1 cellular context compared by ENCODE assay signal in the genomic region with DNA sequence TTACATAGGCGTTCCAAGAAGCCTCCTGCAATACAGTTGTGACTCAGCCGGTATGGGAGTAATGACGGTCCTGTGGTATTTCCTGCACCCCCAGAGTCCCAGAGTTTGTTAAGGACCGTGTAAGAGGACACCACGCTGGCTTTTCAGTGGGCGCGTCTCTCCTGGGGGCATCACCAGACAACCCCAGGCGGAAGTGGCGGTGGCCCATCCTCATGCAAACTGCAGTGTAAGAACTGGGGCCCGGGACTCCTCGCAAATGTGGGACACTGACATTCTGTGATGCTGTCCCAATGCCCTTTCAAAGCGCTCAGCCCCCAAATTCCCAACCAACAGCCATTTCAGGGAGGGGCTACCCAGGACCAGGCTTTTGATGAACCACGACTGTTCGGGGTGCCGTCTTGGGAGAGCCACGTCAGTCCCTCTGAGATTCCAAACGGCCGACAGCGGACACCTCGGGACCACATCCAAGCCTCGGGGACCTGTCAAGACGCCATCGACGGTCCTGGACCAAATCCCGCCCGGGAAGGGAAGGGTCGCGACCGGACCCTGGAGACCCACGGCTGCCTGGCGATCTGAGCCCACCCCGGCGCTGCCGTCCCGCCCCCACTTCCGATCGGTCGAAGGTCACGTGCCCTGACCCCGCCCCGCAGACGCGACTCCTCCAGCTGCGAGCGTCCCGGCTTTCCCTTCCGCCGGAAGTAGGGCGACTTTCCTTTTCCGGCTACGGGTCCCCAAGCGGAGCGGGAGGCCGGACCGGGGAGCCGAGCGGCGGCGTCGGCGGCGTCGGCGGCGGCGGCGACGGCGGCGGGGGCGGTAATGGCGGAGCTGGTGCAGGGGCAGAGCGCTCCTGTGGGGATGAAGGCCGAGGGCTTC.
TF ChIP-seq lines count a peak whose summit lies in the region.

A gene with protein sequence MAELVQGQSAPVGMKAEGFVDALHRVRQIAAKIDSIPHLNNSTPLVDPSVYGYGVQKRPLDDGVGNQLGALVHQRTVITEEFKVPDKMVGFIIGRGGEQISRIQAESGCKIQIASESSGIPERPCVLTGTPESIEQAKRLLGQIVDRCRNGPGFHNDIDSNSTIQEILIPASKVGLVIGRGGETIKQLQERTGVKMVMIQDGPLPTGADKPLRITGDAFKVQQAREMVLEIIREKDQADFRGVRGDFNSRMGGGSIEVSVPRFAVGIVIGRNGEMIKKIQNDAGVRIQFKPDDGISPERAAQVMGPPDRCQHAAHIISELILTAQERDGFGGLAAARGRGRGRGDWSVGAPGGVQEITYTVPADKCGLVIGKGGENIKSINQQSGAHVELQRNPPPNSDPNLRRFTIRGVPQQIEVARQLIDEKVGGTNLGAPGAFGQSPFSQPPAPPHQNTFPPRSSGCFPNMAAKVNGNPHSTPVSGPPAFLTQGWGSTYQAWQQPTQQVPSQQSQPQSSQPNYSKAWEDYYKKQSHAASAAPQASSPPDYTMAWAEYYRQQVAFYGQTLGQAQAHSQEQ (plus strand): TSS at position 713 of the 873 bp plus-strand sequence. CDS start 104 bp downstream, at position 817.

TF ChIP-seq in K562, 482 proteins besides CTCF, POLR2A, EP300 and RAD21 (continued from another document and continues in another):
- TF ChIP-seq, protein P1, sequence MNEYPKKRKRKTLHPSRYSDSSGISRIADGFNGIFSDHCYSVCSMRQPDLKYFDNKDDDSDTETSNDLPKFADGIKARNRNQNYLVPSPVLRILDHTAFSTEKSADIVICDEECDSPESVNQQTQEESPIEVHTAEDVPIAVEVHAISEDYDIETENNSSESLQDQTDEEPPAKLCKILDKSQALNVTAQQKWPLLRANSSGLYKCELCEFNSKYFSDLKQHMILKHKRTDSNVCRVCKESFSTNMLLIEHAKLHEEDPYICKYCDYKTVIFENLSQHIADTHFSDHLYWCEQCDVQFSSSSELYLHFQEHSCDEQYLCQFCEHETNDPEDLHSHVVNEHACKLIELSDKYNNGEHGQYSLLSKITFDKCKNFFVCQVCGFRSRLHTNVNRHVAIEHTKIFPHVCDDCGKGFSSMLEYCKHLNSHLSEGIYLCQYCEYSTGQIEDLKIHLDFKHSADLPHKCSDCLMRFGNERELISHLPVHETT (CRISPR knock-in tag; conservative IDR thresholded peaks at IDR 0.05 in 1 of 2, IDR thresholded peaks at IDR 0.05 in 1 of 2): peak in 1 of 2 experiments; percentile 96; a peak in 2 of 4 replicates
- peak; percentile 86 for TF ChIP-seq ETV5 (CRISPR knock-in tag; IDR thresholded peaks at IDR 0.05; ENCODE audit: low read depth)
- TF ChIP-seq ZNF79 (CRISPR knock-in tag; IDR thresholded peaks at IDR 0.05; ENCODE audit: low read depth): no peak
- TF ChIP-seq, protein P2, sequence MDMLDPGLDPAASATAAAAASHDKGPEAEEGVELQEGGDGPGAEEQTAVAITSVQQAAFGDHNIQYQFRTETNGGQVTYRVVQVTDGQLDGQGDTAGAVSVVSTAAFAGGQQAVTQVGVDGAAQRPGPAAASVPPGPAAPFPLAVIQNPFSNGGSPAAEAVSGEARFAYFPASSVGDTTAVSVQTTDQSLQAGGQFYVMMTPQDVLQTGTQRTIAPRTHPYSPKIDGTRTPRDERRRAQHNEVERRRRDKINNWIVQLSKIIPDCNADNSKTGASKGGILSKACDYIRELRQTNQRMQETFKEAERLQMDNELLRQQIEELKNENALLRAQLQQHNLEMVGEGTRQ (CRISPR knock-in tag; IDR thresholded peaks at IDR 0.05): peak; percentile 98
- TF ChIP-seq ZNF253 (CRISPR knock-in tag; conservative IDR thresholded peaks at IDR 0.05): no peak
- no peak for TF ChIP-seq MIER1 (IDR thresholded peaks at IDR 0.05; ENCODE audit: low read depth)
- no peak for TF ChIP-seq BRCA1 (IDR thresholded peaks at IDR 0.05)
- no peak for TF ChIP-seq BRCA1 (CRISPR knock-in tag; IDR thresholded peaks at IDR 0.05)
- TF ChIP-seq KAT7 (CRISPR knock-in tag; IDR thresholded peaks at IDR 0.05; ENCODE audit: borderline replicate concordance): peak; percentile 95; the same call in 1 of the 2 replicates
- TF ChIP-seq NFE2 (IDR thresholded peaks at IDR 0.05; ENCODE audit: low read depth): peak; percentile 38; the same call in 1 of the 2 replicates
- TF ChIP-seq, protein P3, sequence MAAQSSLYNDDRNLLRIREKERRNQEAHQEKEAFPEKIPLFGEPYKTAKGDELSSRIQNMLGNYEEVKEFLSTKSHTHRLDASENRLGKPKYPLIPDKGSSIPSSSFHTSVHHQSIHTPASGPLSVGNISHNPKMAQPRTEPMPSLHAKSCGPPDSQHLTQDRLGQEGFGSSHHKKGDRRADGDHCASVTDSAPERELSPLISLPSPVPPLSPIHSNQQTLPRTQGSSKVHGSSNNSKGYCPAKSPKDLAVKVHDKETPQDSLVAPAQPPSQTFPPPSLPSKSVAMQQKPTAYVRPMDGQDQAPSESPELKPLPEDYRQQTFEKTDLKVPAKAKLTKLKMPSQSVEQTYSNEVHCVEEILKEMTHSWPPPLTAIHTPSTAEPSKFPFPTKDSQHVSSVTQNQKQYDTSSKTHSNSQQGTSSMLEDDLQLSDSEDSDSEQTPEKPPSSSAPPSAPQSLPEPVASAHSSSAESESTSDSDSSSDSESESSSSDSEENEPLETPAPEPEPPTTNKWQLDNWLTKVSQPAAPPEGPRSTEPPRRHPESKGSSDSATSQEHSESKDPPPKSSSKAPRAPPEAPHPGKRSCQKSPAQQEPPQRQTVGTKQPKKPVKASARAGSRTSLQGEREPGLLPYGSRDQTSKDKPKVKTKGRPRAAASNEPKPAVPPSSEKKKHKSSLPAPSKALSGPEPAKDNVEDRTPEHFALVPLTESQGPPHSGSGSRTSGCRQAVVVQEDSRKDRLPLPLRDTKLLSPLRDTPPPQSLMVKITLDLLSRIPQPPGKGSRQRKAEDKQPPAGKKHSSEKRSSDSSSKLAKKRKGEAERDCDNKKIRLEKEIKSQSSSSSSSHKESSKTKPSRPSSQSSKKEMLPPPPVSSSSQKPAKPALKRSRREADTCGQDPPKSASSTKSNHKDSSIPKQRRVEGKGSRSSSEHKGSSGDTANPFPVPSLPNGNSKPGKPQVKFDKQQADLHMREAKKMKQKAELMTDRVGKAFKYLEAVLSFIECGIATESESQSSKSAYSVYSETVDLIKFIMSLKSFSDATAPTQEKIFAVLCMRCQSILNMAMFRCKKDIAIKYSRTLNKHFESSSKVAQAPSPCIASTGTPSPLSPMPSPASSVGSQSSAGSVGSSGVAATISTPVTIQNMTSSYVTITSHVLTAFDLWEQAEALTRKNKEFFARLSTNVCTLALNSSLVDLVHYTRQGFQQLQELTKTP (IDR thresholded peaks at IDR 0.05; ENCODE audit: low read depth in 1 of 2, partially characterized antibody in 2 of 2): peak in 1 of 2 experiments; percentile 62
- TF ChIP-seq MXI1 (IDR thresholded peaks at IDR 0.05; ENCODE audit: low read depth, low read length): peak; percentile 55; the same call in 1 of the 2 replicates
- TF ChIP-seq, protein P4, sequence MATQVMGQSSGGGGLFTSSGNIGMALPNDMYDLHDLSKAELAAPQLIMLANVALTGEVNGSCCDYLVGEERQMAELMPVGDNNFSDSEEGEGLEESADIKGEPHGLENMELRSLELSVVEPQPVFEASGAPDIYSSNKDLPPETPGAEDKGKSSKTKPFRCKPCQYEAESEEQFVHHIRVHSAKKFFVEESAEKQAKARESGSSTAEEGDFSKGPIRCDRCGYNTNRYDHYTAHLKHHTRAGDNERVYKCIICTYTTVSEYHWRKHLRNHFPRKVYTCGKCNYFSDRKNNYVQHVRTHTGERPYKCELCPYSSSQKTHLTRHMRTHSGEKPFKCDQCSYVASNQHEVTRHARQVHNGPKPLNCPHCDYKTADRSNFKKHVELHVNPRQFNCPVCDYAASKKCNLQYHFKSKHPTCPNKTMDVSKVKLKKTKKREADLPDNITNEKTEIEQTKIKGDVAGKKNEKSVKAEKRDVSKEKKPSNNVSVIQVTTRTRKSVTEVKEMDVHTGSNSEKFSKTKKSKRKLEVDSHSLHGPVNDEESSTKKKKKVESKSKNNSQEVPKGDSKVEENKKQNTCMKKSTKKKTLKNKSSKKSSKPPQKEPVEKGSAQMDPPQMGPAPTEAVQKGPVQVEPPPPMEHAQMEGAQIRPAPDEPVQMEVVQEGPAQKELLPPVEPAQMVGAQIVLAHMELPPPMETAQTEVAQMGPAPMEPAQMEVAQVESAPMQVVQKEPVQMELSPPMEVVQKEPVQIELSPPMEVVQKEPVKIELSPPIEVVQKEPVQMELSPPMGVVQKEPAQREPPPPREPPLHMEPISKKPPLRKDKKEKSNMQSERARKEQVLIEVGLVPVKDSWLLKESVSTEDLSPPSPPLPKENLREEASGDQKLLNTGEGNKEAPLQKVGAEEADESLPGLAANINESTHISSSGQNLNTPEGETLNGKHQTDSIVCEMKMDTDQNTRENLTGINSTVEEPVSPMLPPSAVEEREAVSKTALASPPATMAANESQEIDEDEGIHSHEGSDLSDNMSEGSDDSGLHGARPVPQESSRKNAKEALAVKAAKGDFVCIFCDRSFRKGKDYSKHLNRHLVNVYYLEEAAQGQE (CRISPR knock-in tag; IDR thresholded peaks at IDR 0.05; ENCODE audit: low read depth): peak; percentile 27; the same call in 1 of the 2 replicates
- TF ChIP-seq, protein P5, sequence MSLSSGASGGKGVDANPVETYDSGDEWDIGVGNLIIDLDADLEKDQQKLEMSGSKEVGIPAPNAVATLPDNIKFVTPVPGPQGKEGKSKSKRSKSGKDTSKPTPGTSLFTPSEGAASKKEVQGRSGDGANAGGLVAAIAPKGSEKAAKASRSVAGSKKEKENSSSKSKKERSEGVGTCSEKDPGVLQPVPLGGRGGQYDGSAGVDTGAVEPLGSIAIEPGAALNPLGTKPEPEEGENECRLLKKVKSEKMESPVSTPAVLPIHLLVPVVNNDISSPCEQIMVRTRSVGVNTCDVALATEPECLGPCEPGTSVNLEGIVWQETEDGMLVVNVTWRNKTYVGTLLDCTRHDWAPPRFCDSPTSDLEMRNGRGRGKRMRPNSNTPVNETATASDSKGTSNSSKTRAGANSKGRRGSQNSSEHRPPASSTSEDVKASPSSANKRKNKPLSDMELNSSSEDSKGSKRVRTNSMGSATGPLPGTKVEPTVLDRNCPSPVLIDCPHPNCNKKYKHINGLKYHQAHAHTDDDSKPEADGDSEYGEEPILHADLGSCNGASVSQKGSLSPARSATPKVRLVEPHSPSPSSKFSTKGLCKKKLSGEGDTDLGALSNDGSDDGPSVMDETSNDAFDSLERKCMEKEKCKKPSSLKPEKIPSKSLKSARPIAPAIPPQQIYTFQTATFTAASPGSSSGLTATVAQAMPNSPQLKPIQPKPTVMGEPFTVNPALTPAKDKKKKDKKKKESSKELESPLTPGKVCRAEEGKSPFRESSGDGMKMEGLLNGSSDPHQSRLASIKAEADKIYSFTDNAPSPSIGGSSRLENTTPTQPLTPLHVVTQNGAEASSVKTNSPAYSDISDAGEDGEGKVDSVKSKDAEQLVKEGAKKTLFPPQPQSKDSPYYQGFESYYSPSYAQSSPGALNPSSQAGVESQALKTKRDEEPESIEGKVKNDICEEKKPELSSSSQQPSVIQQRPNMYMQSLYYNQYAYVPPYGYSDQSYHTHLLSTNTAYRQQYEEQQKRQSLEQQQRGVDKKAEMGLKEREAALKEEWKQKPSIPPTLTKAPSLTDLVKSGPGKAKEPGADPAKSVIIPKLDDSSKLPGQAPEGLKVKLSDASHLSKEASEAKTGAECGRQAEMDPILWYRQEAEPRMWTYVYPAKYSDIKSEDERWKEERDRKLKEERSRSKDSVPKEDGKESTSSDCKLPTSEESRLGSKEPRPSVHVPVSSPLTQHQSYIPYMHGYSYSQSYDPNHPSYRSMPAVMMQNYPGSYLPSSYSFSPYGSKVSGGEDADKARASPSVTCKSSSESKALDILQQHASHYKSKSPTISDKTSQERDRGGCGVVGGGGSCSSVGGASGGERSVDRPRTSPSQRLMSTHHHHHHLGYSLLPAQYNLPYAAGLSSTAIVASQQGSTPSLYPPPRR (CRISPR knock-in tag; IDR thresholded peaks at IDR 0.05; ENCODE audit: borderline replicate concordance): no peak
- no peak for TF ChIP-seq GTF2E2 (tag; IDR thresholded peaks at IDR 0.05)
- no peak for TF ChIP-seq FOS (IDR thresholded peaks at IDR 0.05; ENCODE audit: extremely low read depth, insufficient read length)
- TF ChIP-seq ZNF311 (CRISPR knock-in tag; IDR thresholded peaks at IDR 0.05): no peak
- TF ChIP-seq, protein P6, sequence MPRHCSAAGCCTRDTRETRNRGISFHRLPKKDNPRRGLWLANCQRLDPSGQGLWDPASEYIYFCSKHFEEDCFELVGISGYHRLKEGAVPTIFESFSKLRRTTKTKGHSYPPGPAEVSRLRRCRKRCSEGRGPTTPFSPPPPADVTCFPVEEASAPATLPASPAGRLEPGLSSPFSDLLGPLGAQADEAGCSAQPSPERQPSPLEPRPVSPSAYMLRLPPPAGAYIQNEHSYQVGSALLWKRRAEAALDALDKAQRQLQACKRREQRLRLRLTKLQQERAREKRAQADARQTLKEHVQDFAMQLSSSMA (CRISPR knock-in tag; IDR thresholded peaks at IDR 0.05): no peak
- TF ChIP-seq BCL6 (CRISPR knock-in tag; IDR thresholded peaks at IDR 0.05): no peak
- no peak for TF ChIP-seq SLC30A9 (CRISPR knock-in tag; IDR thresholded peaks at IDR 0.05)
- no peak for TF ChIP-seq POU5F1 (IDR thresholded peaks at IDR 0.05; ENCODE audit: borderline replicate concordance, low read depth, low read length, partially characterized antibody)
- no peak for TF ChIP-seq ZNF197 (CRISPR knock-in tag; IDR thresholded peaks at IDR 0.05; ENCODE audit: low read depth)
- TF ChIP-seq, protein P7, sequence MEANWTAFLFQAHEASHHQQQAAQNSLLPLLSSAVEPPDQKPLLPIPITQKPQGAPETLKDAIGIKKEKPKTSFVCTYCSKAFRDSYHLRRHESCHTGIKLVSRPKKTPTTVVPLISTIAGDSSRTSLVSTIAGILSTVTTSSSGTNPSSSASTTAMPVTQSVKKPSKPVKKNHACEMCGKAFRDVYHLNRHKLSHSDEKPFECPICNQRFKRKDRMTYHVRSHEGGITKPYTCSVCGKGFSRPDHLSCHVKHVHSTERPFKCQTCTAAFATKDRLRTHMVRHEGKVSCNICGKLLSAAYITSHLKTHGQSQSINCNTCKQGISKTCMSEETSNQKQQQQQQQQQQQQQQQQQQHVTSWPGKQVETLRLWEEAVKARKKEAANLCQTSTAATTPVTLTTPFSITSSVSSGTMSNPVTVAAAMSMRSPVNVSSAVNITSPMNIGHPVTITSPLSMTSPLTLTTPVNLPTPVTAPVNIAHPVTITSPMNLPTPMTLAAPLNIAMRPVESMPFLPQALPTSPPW (CRISPR knock-in tag; IDR thresholded peaks at IDR 0.05): peak; percentile 79
- TF ChIP-seq MEIS2 (IDR thresholded peaks at IDR 0.05; ENCODE audit: partially characterized antibody): no peak
- peak; percentile 90 for TF ChIP-seq RBBP5 (IDR thresholded peaks at IDR 0.05; ENCODE audit: borderline replicate concordance, insufficient read depth, low read length, poor library complexity, severe bottlenecking)
- TF ChIP-seq, protein P8, sequence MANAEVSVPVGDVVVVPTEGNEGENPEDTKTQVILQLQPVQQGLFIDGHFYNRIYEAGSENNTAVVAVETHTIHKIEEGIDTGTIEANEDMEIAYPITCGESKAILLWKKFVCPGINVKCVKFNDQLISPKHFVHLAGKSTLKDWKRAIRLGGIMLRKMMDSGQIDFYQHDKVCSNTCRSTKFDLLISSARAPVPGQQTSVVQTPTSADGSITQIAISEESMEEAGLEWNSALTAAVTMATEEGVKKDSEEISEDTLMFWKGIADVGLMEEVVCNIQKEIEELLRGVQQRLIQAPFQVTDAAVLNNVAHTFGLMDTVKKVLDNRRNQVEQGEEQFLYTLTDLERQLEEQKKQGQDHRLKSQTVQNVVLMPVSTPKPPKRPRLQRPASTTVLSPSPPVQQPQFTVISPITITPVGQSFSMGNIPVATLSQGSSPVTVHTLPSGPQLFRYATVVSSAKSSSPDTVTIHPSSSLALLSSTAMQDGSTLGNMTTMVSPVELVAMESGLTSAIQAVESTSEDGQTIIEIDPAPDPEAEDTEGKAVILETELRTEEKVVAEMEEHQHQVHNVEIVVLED (CRISPR knock-in tag; IDR thresholded peaks at IDR 0.05): peak; percentile 40
- TF ChIP-seq, protein P9, sequence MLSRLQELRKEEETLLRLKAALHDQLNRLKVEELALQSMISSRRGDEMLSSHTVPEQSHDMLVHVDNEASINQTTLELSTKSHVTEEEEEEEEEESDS (CRISPR knock-in tag; IDR thresholded peaks at IDR 0.05): no peak
- peak; percentile 69; the same call in 1 of the 2 replicates for TF ChIP-seq FOSL1 (tag; conservative IDR thresholded peaks at IDR 0.05)
- TF ChIP-seq ZC3H11A (IDR thresholded peaks at IDR 0.05; ENCODE audit: low read depth, low read length): no peak
- TF ChIP-seq PPARD (CRISPR knock-in tag; IDR thresholded peaks at IDR 0.05): no peak
